ENCODE assay signal across 16 cellular contexts in genomic region chr3:24405057-24405456, GRCh38.
DNase-seq lines count a peak whose midpoint lies in the region; ATAC-seq, FAIRE-seq and TF ChIP-seq lines count a peak whose summit lies in the region.
"Had no signal": no experiment of that assay in that cellular context is flagged by ENCODE, and none has a peak within 500 bp of the region (broad histone marks: within the 10 kb centered on the region; RNA-seq: fewer than 3 reads in every experiment).

No MANE protein-coding gene starts in this region.

- no peak for FAIRE-seq in GM12878 (lab: Jason Lieb, UNC)
- FAIRE-seq: D721Med, H1 had no signal

- no peak overlapping the region for H3K4me2 ChIP-seq in OCI-LY3 (ENCODE audit: low read length)
- no peak overlapping the region for H3K4me2 ChIP-seq in GM12878 (ENCODE audit: control insufficient read depth, insufficient read depth)

- H3K9ac ChIP-seq in OCI-LY3 (ENCODE audit: low read length) (no peak overlapping the region), GM12878 (ENCODE audit: control insufficient read depth, insufficient read depth, low read length) (no peak overlapping the region)

- TF ChIP-seq RAD21 in GM12878 (IDR thresholded peaks at IDR 0.05; ENCODE audit: insufficient read depth, low read depth, low read length) = no peak

- H3K4me3 Mint-ChIP-seq in activated T-helper 17 cell treated with anti-CD3 and anti-CD28 coated beads, Interleukin-2, amount 50 U/mL, for 72 hours = no peak overlapping the region
- H3K4me3 Mint-ChIP-seq: CD14-positive monocyte; CD8-positive, alpha-beta T cell had no signal

- no peak overlapping the region for H3K27ac ChIP-seq in OCI-LY3 (ENCODE audit: low read length)
- H3K27ac ChIP-seq in GM12878 (ENCODE audit: control insufficient read depth, insufficient read depth) = no peak overlapping the region
- H3K27ac ChIP-seq: HL-60 had no signal

- SMC1A ChIA-PET in GM12878 (lab: Charles Lee; ENCODE audit: uncharacterized antibody, unreplicated experiment) = no interaction called here

- H2AFZ ChIP-seq in OCI-LY3 (ENCODE audit: low read depth, low read length) (peak overlapping the region; percentile 37; the same call in 1 of the 2 replicates), GM12878 (ENCODE audit: control insufficient read depth, low read depth, low read length) (no peak overlapping the region)

- H3K27me3 ChIP-seq in OCI-LY3 (ENCODE audit: low read depth, low read length) (no peaks in the 10 kb centered on the region), GM12878 (replicated peaks in 1 of 2; ENCODE audit: control insufficient read depth in 2 of 2, insufficient read depth in 2 of 2, low read length in 1 of 2) (no peaks in the 10 kb centered on the region)

- H3K9me3 Mint-ChIP-seq in activated T-helper 17 cell treated with anti-CD3 and anti-CD28 coated beads, Interleukin-2, amount 50 U/mL, for 72 hours = no peaks in the 10 kb centered on the region
- H3K9me3 Mint-ChIP-seq: CD8-positive, alpha-beta T cell had no signal

- TF ChIP-seq CTCF in LNCaP clone FGC (IDR thresholded peaks at IDR 0.05; ENCODE audit: control insufficient read depth, extremely low read depth, insufficient read depth) (no peak), OCI-LY3 (IDR thresholded peaks at IDR 0.05; ENCODE audit: low read depth, low read length) (no peak), GM12878 (IDR thresholded peaks at IDR 0.05 in 2 of 3, conservative IDR thresholded peaks at IDR 0.05 in 1 of 3; ENCODE audit: control insufficient read depth in 2 of 3, extremely low read depth in 1 of 3, insufficient read depth in 1 of 3, low read depth in 3 of 3, low read length in 3 of 3) (no peak)

- no peak for TF ChIP-seq EP300 in GM12878 (IDR thresholded peaks at IDR 0.05; ENCODE audit: borderline replicate concordance in 1 of 2, control insufficient read depth in 1 of 2, low read depth in 2 of 2, low read length in 2 of 2)

- no peak overlapping the region for H3K27ac Mint-ChIP-seq in activated T-helper 17 cell treated with anti-CD3 and anti-CD28 coated beads, Interleukin-2, amount 50 U/mL, for 72 hours
- H3K27ac Mint-ChIP-seq: CD14-positive monocyte; CD8-positive, alpha-beta T cell had no signal

- RAD21 ChIA-PET in GM12878 (lab: Charles Lee; ENCODE audit: unreplicated experiment) = no interaction called here

- CTCF ChIA-PET in GM12878 (lab: Yijun Ruan, JAX) = no interaction called here

- H3K36me3 ChIP-seq in OCI-LY3 (replicated peaks; ENCODE audit: low read depth, low read length) (no peaks in the 10 kb centered on the region), GM12878 (ENCODE audit: control insufficient read depth in 2 of 2, insufficient read depth in 2 of 2, low read length in 1 of 2) (no peaks in the 10 kb centered on the region)
- H3K36me3 ChIP-seq: HAP-1 had no signal

- H4K20me1 ChIP-seq in OCI-LY3 (ENCODE audit: insufficient read depth, low read length) (no peaks in the 10 kb centered on the region), GM12878 (ENCODE audit: control insufficient read depth, insufficient read depth) (no peaks in the 10 kb centered on the region)

- H3K4me1 ChIP-seq in OCI-LY3 (ENCODE audit: low read length) (peaks cover 3% of the 10 kb centered on the region; the same call in 1 of the 2 replicates), GM12878 (ENCODE audit: control insufficient read depth, insufficient read depth, low read length) (no peaks in the 10 kb centered on the region)

- 26% methylated on average over 4 of the region's 4 CpGs for WGBS in GM12878 (ENCODE audit: insufficient coverage, insufficient replicate concordance, low lambda C conversion rate, missing lambda C conversion rate)

- ATAC-seq in GM12878 (no peak), HG03342 (IDR thresholded peaks at IDR 0.05; ENCODE audit: unreplicated experiment) (no peak)
- no peak for ATAC-seq in activated T-helper 17 cell treated with anti-CD3 and anti-CD28 coated beads, Interleukin-2, amount 50 U/mL, for 72 hours (replicated peaks)
- ATAC-seq: CD8-positive, alpha-beta T cell had no signal

- H3K4me1 Mint-ChIP-seq in activated T-helper 17 cell treated with anti-CD3 and anti-CD28 coated beads, Interleukin-2, amount 50 U/mL, for 72 hours = no peaks in the 10 kb centered on the region
- H3K4me1 Mint-ChIP-seq: CD14-positive monocyte had no signal

- POLR2A ChIA-PET in GM12878 (lab: Charles Lee) = no interaction called here

- in situ Hi-C loops in GM12878 (cut with MboI) = no loop called here

- TF ChIP-seq POLR2A in GM12878 (IDR thresholded peaks at IDR 0.05; ENCODE audit: low read depth, low read length) = no peak

- intact Hi-C loops in GM12878 (cut with micrococcal nuclease; ENCODE audit: unreplicated experiment) = no loop called here

- no peak overlapping the region for H3K4me3 ChIP-seq in LNCaP clone FGC (ENCODE audit: low read depth, low read length)
- H3K4me3 ChIP-seq in OCI-LY3 (ENCODE audit: low read length) = no peak overlapping the region
- no peak overlapping the region for H3K4me3 ChIP-seq in GM12878
- H3K4me3 ChIP-seq: HAP-1 had no signal

- H3K27me3 Mint-ChIP-seq in activated T-helper 17 cell treated with anti-CD3 and anti-CD28 coated beads, Interleukin-2, amount 50 U/mL, for 72 hours = no peaks in the 10 kb centered on the region

- DNase-seq in LNCaP clone FGC (ENCODE audit: low read depth) = peak; percentile 91
- DNase-seq in GM12878 (ENCODE audit: low read depth, low spot score) = no peak
- no peak for DNase-seq in SIG-M5 treated with dmso at 0.1 percent for 504 hours (lab: John Stamatoyannopoulos, UW; ENCODE audit: unreplicated experiment)
- DNase-seq: CD8-positive, alpha-beta T cell; COR-L47; DMS153; DMS79 treated with DMSO at 0.1 percent for 48 hours; EL had no signal

- BruUV-seq in GM12878 (replicated peaks; lab: Mats Ljungman, UMichigan) = no TSS peak

- no peaks in the 10 kb centered on the region for H3K9me3 ChIP-seq in OCI-LY3 (ENCODE audit: insufficient read depth, low read length)
- H3K9me3 ChIP-seq in GM12878 (replicated peaks; ENCODE audit: control insufficient read depth, insufficient read depth, low read length) = no peaks in the 10 kb centered on the region
- H3K9me3 ChIP-seq: HAP-1 had no signal

- no peaks in the 10 kb centered on the region for H3K36me3 Mint-ChIP-seq in activated T-helper 17 cell treated with anti-CD3 and anti-CD28 coated beads, Interleukin-2, amount 50 U/mL, for 72 hours (ENCODE audit: low read depth)
- H3K36me3 Mint-ChIP-seq: CD14-positive monocyte; CD8-positive, alpha-beta T cell had no signal

- no peaks in the 10 kb centered on the region for H3K79me2 ChIP-seq in OCI-LY3 (ENCODE audit: low read length)
- H3K79me2 ChIP-seq in GM12878 (ENCODE audit: control insufficient read depth, insufficient read depth, low read length) = no peaks in the 10 kb centered on the region

TF ChIP-seq in GM12878, 131 proteins besides CTCF, POLR2A, EP300 and RAD21:
- TF ChIP-seq ZBTB40 (IDR thresholded peaks at IDR 0.05; ENCODE audit: borderline replicate concordance) (peak; percentile 54; the same call in 1 of the 2 replicates), ZBTB4 (CRISPR knock-in tag; IDR thresholded peaks at IDR 0.05) (no peak)
TF ChIP-seq in GM12878: peak in this region for 1.
